In genomic region chr14:73253323-73253610, GRCh38 we compare ENCODE assay signal across 21 cellular contexts.
"Had no signal": no experiment of that assay in that cellular context is flagged by ENCODE, and none has a peak within 500 bp of the region (broad histone marks: within the 10 kb centered on the region; RNA-seq: fewer than 3 reads in every experiment).

No MANE protein-coding gene starts in this region.

- H3K36me3 ChIP-seq: ovary, transverse colon, upper lobe of right lung, vagina had no signal

- H3K27ac ChIP-seq: esophagus squamous epithelium, ovary, psoas muscle, skin epidermis, suprapubic skin, transverse colon, upper lobe of right lung, vagina had no signal

- FAIRE-seq: endometrium had no signal

- H3K4me1 ChIP-seq: esophagus squamous epithelium, psoas muscle, suprapubic skin, transverse colon, upper lobe of right lung, vagina had no signal

- H3K4me3 ChIP-seq: esophagus squamous epithelium, lung, ovary, psoas muscle, skin epidermis, suprapubic skin, transverse colon, upper lobe of right lung, vagina had no signal

- H3K27me3 ChIP-seq: esophagus squamous epithelium, ovary, suprapubic skin, transverse colon, upper lobe of right lung, vagina had no signal

- DNase-seq: cortex of kidney; effector memory CD8-positive, alpha-beta T cell; erythroblast; esophagus squamous epithelium; foreskin melanocyte; hypothalamus; immature natural killer cell; kidney glomerular epithelial cell; left colon; ovary; stimulated activated CD4-positive, alpha-beta T cell treated with anti-CD3 and anti-CD28 coated beads, Interleukin-15, amount 100 ng/mL, for 24 hours; stimulated activated CD4-positive, alpha-beta T cell treated with anti-CD3 and anti-CD28 coated beads, Interleukin-2, amount 100 ng/mL, for 48 hours; stimulated activated naive B cell treated with anti-CD40 and anti-IgM and Interleukin-4, amounts not matched to agents 10 μg/mL and 1 μg/mL and 100 μg/mL, for 72 hours; transverse colon; upper lobe of right lung had no signal

- H3K9me3 ChIP-seq: esophagus squamous epithelium, ovary, psoas muscle, suprapubic skin, transverse colon, upper lobe of right lung, vagina had no signal

- ATAC-seq: effector memory CD8-positive, alpha-beta T cell; left colon; psoas muscle; stimulated activated naive B cell treated with anti-CD40 and anti-IgM and Interleukin-4, amounts not matched to agents 10 μg/mL and 1 μg/mL and 100 μg/mL, for 72 hours; upper lobe of right lung had no signal
